ENCODE assay signal across 10 cellular contexts in the genomic region with DNA sequence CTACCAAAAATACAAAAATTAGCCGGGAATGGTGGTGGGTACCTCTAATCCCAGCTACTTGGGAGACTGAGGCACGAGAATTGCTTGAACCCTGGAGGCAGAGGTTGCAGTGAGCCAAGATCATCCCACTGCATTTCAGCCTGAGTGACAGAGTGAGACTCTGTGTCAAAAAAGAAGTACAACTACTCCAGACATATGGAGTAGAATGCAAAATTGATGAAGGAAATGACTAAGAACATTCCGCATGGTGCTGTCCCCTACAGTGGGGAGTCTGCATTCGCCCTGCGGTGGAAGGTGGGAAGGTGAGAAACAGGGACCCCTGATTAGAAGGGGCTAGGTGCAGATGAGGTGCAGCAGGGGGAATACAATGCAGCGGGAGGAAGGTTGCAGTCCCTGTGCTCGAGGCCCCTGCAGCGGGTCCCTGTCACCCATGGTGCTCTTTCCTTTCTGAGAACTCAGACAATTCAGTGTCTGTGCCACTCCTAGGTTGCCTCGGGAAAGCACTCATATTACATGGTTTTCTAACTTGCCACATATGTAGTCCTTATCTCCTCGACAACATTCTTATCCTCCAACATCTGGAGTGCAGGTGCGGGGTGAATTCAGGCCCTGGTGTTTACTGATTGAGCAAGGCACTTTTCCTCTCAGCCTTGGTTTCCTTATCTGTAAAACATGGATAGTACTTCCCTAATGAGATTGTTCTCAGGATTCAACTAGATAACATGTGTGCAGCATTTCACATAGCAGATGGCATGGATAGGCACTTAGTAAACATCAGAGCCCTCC. TPM values are rescaled to one million over a fixed set of nuclear protein-coding genes. Genes with fewer than 3 reads are reported as not detected.
DNase-seq lines count a peak whose midpoint lies in the region; ATAC-seq and TF ChIP-seq lines count a peak whose summit lies in the region.
"Had no signal": no experiment of that assay in that cellular context is flagged by ENCODE, and none has a peak within 500 bp of the region (broad histone marks: within the 10 kb centered on the region; RNA-seq: fewer than 3 reads in every experiment).

No MANE protein-coding gene starts in this region.

- CTCF ChIA-PET in Calu3 (lab: Charles Lee) = interaction anchor here (0.6 kb wide), 2 partner anchors 9 to 42 kb away, joined by 4 to 6 read pairs; no protein-coding TSS in a partner anchor

- DNase-seq in Calu3 (no peak), fibroblast of mammary gland (ENCODE audit: low read depth) (peak; percentile 61), foreskin keratinocyte (no peak), glomerular visceral epithelial cell (ENCODE audit: extremely low spot score) (no peak), DMS79 (lab: John Stamatoyannopoulos, UW) (no peak)
- DNase-seq: gastrocnemius medialis, mesenchymal stem cell, NCI-H446 treated with DMSO at 0.1 percent for 48 hours, uterus had no signal

- H3K27me3 ChIP-seq in OCI-LY3 (ENCODE audit: low read depth, low read length) = no peaks in the 10 kb centered on the region
- no peaks in the 10 kb centered on the region for H3K27me3 ChIP-seq in foreskin keratinocyte
- H3K27me3 ChIP-seq: gastrocnemius medialis, uterus had no signal

- H2AFZ ChIP-seq in OCI-LY3 (ENCODE audit: low read depth, low read length) = no peak overlapping the region

- no peaks in the 10 kb centered on the region for H3K9me3 Mint-ChIP-seq in Calu3 (ENCODE audit: low read depth, unreplicated experiment)

- peaks cover 35% of the 10 kb centered on the region for H3K36me3 Mint-ChIP-seq in Calu3 (ENCODE audit: insufficient read depth, unreplicated experiment)

- no peaks in the 10 kb centered on the region for H3K9me3 ChIP-seq in OCI-LY3 (ENCODE audit: insufficient read depth, low read length)
- H3K9me3 ChIP-seq: gastrocnemius medialis, uterus had no signal

- H3K4me3 ChIP-seq in OCI-LY3 (ENCODE audit: low read length) = peak overlapping the region; percentile 30
- no peak overlapping the region for H3K4me3 ChIP-seq in fibroblast of mammary gland (ENCODE audit: control insufficient read depth, low read depth, low read length)
- H3K4me3 ChIP-seq: gastrocnemius medialis, uterus had no signal

- intact Hi-C loops in Calu3 (cut with micrococcal nuclease; ENCODE audit: unreplicated experiment) = loop anchor here (5.0 kb wide), 1 partner anchor 34 kb away; no protein-coding TSS in a partner anchor

- peaks cover 13% of the 10 kb centered on the region for H3K36me3 ChIP-seq in OCI-LY3 (replicated peaks; ENCODE audit: low read depth, low read length)
- H3K36me3 ChIP-seq: uterus had no signal

- no peak overlapping the region for H3K4me3 Mint-ChIP-seq in Calu3 (ENCODE audit: low read depth, unreplicated experiment)

- TF ChIP-seq CTCF in Calu3 (IDR thresholded peaks at IDR 0.05; ENCODE audit: unreplicated experiment) = no peak
- no peak for TF ChIP-seq CTCF in OCI-LY3 (IDR thresholded peaks at IDR 0.05; ENCODE audit: low read depth, low read length)
- no peak for TF ChIP-seq CTCF in fibroblast of mammary gland (conservative IDR thresholded peaks at IDR 0.05; ENCODE audit: control insufficient read depth, insufficient read depth, low read depth, low read length)
- TF ChIP-seq CTCF in foreskin keratinocyte (conservative IDR thresholded peaks at IDR 0.05) = no peak

- peak overlapping the region; percentile 43; the same call in 1 of the 2 replicates for H3K9ac ChIP-seq in OCI-LY3 (ENCODE audit: low read length)

- BruUV-seq in Calu3 (replicated peaks; lab: Mats Ljungman, UMichigan) = no TSS peak

- peak overlapping the region; percentile 76 for H3K27ac ChIP-seq in OCI-LY3 (ENCODE audit: low read length)
- H3K27ac ChIP-seq in foreskin keratinocyte = no peak overlapping the region
- H3K27ac ChIP-seq: gastrocnemius medialis, uterus had no signal

- H3K27ac Mint-ChIP-seq in Calu3 (ENCODE audit: unreplicated experiment) = peak overlapping the region; percentile 45

- peaks cover 55% of the 10 kb centered on the region for H3K4me1 Mint-ChIP-seq in Calu3 (ENCODE audit: low read depth, unreplicated experiment)

- H3K4me1 ChIP-seq in OCI-LY3 (ENCODE audit: low read length) = peaks cover 80% of the 10 kb centered on the region
- H3K4me1 ChIP-seq in foreskin keratinocyte = peaks cover 6% of the 10 kb centered on the region

- H3K4me2 ChIP-seq in OCI-LY3 (ENCODE audit: low read length) = peak overlapping the region; percentile 67

- ATAC-seq in foreskin keratinocyte = no peak
- ATAC-seq: gastrocnemius medialis had no signal

- H3K27me3 Mint-ChIP-seq in Calu3 (ENCODE audit: unreplicated experiment) = no peaks in the 10 kb centered on the region

- H4K20me1 ChIP-seq in OCI-LY3 (ENCODE audit: insufficient read depth, low read length) = no peaks in the 10 kb centered on the region

- H3K79me2 ChIP-seq in OCI-LY3 (ENCODE audit: low read length) = peaks cover 15% of the 10 kb centered on the region

RNA-seq across cellular contexts. Expression of gene POLD4, which starts 5.2 kb away (rescaled TPM):
- total RNA-seq in Calu3 (2022) (95.1 and 119 TPM in 2 replicates), foreskin keratinocyte (41.5 and 50.5 TPM in 2 replicates)
- polyA plus RNA-seq in foreskin keratinocyte = 83.2 and 107 TPM in 2 replicates

RNA-seq across cellular contexts. Expression of gene CLCF1, which starts 25.2 kb away (rescaled TPM):
- total RNA-seq in Calu3 (2022) (7.1 and 7.5 TPM in 2 replicates), foreskin keratinocyte (1.6 and 1.9 TPM in 2 replicates)
- polyA plus RNA-seq in foreskin keratinocyte = 1.9 and 2.2 TPM in 2 replicates

RNA-seq across cellular contexts. Expression of gene RAD9A, which starts 43.6 kb away (rescaled TPM):
- total RNA-seq in Calu3 (2022) (26.9 and 38.6 TPM in 2 replicates), foreskin keratinocyte (9.2 and 10.0 TPM in 2 replicates)
- polyA plus RNA-seq in foreskin keratinocyte = 13.4 and 14.1 TPM in 2 replicates

RNA-seq across cellular contexts. Expression of gene SSH3, which starts 44.8 kb away (rescaled TPM):
- 73.0 and 84.3 TPM in 2 replicates for total RNA-seq in Calu3 (2022)
- total RNA-seq in foreskin keratinocyte = 27.7 and 31.0 TPM in 2 replicates
- 27.8 and 30.2 TPM in 2 replicates for polyA plus RNA-seq in foreskin keratinocyte

RNA-seq across cellular contexts. Expression of gene PPP1CA, which starts 53.5 kb away (rescaled TPM):
- total RNA-seq in Calu3 (2022) (179 and 180 TPM in 2 replicates), foreskin keratinocyte (205 and 207 TPM in 2 replicates)
- 235 and 239 TPM in 2 replicates for polyA plus RNA-seq in foreskin keratinocyte
